ENCODE assay signal across 19 cellular contexts in the genomic region with DNA sequence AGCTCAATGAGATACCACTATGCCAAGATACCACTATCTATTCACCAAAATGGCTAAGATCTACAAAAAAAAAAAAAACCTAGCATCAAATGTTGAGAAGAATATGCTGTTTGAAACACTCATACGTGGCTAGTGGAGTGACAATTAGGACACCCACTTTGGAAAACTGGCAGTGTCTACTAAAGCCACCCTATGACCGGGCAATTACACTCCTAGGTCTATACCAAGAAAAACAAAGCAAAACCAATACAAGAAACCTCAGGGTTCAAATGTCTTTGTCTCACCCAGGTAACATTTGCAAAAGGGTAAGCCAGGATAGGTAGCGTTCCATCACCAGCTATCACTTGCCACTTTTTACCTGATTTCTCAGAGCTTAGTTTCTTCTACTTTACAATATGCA.
A peak's percentile ranks its signal among the peaks of the same experiment; 100 is the strongest.
DNase-seq lines count a peak whose midpoint lies in the region; ATAC-seq and TF ChIP-seq lines count a peak whose summit lies in the region.
"Had no signal": no experiment of that assay in that cellular context is flagged by ENCODE, and none has a peak within 500 bp of the region (broad histone marks: within the 10 kb centered on the region; RNA-seq: fewer than 3 reads in every experiment).

No MANE protein-coding gene starts in this region.

- H3K4me3 Mint-ChIP-seq in activated T-helper 17 cell treated with anti-CD3 and anti-CD28 coated beads, Interleukin-2, amount 50 U/mL, for 72 hours, result peak overlapping the region; percentile 33
- H3K4me3 Mint-ChIP-seq: T-helper 2 cell treated with Interferon-gamma antibody and Interleukin-4, amounts not matched to agents 5 μg/mL and 100 μg/mL, for 36 hours had no signal

- H3K9me3 ChIP-seq in PC-9 (ENCODE audit: insufficient read depth, low read depth), result no peaks in the 10 kb centered on the region
- H3K9me3 ChIP-seq: BE2C, thyroid gland had no signal

- H3K27ac ChIP-seq in PC-9, result no peak overlapping the region
- no peak overlapping the region for H3K27ac ChIP-seq in caudate nucleus (ENCODE audit: low read depth, low read length)
- H3K27ac ChIP-seq: thyroid gland had no signal

- no peaks in the 10 kb centered on the region for H3K9me2 ChIP-seq in PC-9 (ENCODE audit: insufficient read depth)

- DNase-seq in Right ventricle myocardium superior (no peak), PC-9 (no peak), caudate nucleus (lab: John Stamatoyannopoulos, UW) (no peak), mucosa of gallbladder (ENCODE audit: low spot score) (no peak)
- DNase-seq: activated T-cell treated with anti-CD3 and anti-CD28 coated beads for 4 hours, BE2C, DMS79 treated with DMSO at 0.1 percent for 48 hours, immature natural killer cell, NCI-H2081, NCI-H82, SHP77, thyroid gland had no signal

- no TSS peak for BruUV-seq in PC-9 (replicated peaks; lab: Mats Ljungman, UMichigan)

- intact Hi-C loops in Right ventricle myocardium superior (cut with DNase I) (no loop called here), PC-9 (cut with micrococcal nuclease; ENCODE audit: unreplicated experiment) (no loop called here)

- no peaks in the 10 kb centered on the region for H3K4me1 ChIP-seq in PC-9 (replicated peaks; ENCODE audit: insufficient read depth)
- H3K4me1 ChIP-seq: BE2C, thyroid gland had no signal

- no peak overlapping the region for H2AFZ ChIP-seq in PC-9

- TF ChIP-seq CTCF in PC-9 (conservative IDR thresholded peaks at IDR 0.05), result no peak

- H3K27ac Mint-ChIP-seq in activated T-helper 17 cell treated with anti-CD3 and anti-CD28 coated beads, Interleukin-2, amount 50 U/mL, for 72 hours, result peak overlapping the region; percentile 73

- H3K79me2 ChIP-seq in PC-9 (ENCODE audit: low read depth), result no peaks in the 10 kb centered on the region

- H3K27me3 ChIP-seq in PC-9 (ENCODE audit: insufficient read depth, low read depth), result no peaks in the 10 kb centered on the region
- H3K27me3 ChIP-seq: BE2C, thyroid gland had no signal

- no peaks in the 10 kb centered on the region for H3K36me3 ChIP-seq in PC-9 (ENCODE audit: low read depth)
- H3K36me3 ChIP-seq: BE2C, thyroid gland had no signal

- POLR2A ChIA-PET in PC-9 (lab: Charles Lee; ENCODE audit: unreplicated experiment), result no interaction called here

- no peaks in the 10 kb centered on the region for H3F3A ChIP-seq in PC-9 (ENCODE audit: insufficient read depth, low read depth)

- peaks cover 10% of the 10 kb centered on the region for H3K9me3 Mint-ChIP-seq in activated T-helper 17 cell treated with anti-CD3 and anti-CD28 coated beads, Interleukin-2, amount 50 U/mL, for 72 hours
- H3K9me3 Mint-ChIP-seq: immature natural killer cell had no signal

- no peak overlapping the region for H3K4me3 ChIP-seq in PC-9
- H3K4me3 ChIP-seq: lung, thyroid gland had no signal

- no peaks in the 10 kb centered on the region for H3K36me3 Mint-ChIP-seq in activated T-helper 17 cell treated with anti-CD3 and anti-CD28 coated beads, Interleukin-2, amount 50 U/mL, for 72 hours (ENCODE audit: low read depth)

- ATAC-seq in GM18520 (IDR thresholded peaks at IDR 0.05; ENCODE audit: unreplicated experiment) (peak; percentile 3), GM21529 (IDR thresholded peaks at IDR 0.05; ENCODE audit: unreplicated experiment) (peak; percentile 25), HG03095 (IDR thresholded peaks at IDR 0.05; ENCODE audit: unreplicated experiment) (peak; percentile 4), Right ventricle myocardium superior (ENCODE audit: poor library complexity) (no peak)
- peak; percentile 34 for ATAC-seq in activated T-helper 17 cell treated with anti-CD3 and anti-CD28 coated beads, Interleukin-2, amount 50 U/mL, for 72 hours (replicated peaks)

- CTCF ChIA-PET in PC-9 (lab: Charles Lee), result interaction anchor here (0.6 kb wide), 1 partner anchor 195 kb away, joined by 3 read pairs; no protein-coding TSS in a partner anchor

- no peaks in the 10 kb centered on the region for H4K20me1 ChIP-seq in PC-9 (ENCODE audit: insufficient read depth)

- H3K4me1 Mint-ChIP-seq in activated T-helper 17 cell treated with anti-CD3 and anti-CD28 coated beads, Interleukin-2, amount 50 U/mL, for 72 hours, result peaks cover 32% of the 10 kb centered on the region

- no peak overlapping the region for H3K4me2 ChIP-seq in PC-9

- no peaks in the 10 kb centered on the region for H3K27me3 Mint-ChIP-seq in activated T-helper 17 cell treated with anti-CD3 and anti-CD28 coated beads, Interleukin-2, amount 50 U/mL, for 72 hours
- H3K27me3 Mint-ChIP-seq: activated naive CD8-positive, alpha-beta T cell treated with anti-CD3 and anti-CD28 coated beads, Interleukin-2, amount 50 U/mL, for 24 hours had no signal
